In the genomic region with DNA sequence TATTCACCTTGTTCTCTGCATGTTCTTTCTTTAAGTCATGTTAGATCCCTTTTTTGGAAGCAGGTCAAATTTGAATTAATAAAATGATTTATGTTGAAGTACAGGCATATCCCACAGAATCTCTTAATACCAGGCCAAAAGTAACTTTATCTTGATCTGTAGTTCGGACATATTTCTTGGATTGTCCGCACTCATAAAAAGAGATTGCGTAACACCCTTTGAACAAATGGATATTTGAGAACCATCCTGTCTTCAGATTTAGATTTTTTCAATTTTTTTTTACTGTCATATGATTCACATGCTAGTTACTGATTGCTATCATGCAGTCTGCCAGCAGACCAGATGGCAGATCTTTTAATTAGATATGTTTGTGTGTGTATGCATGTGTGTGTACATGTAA, we compare ENCODE assay signal across 21 cellular contexts.
DNase-seq lines count a peak whose midpoint lies in the region; ATAC-seq, FAIRE-seq and TF ChIP-seq lines count a peak whose summit lies in the region.
"Had no signal": no experiment of that assay in that cellular context is flagged by ENCODE, and none has a peak within 500 bp of the region (broad histone marks: within the 10 kb centered on the region; RNA-seq: fewer than 3 reads in every experiment).

No MANE protein-coding gene starts in this region.

- H3K9me1 ChIP-seq in IMR-90 (ENCODE audit: insufficient read depth, low read length) (no peaks in the 10 kb centered on the region), K562 (ENCODE audit: control insufficient read depth, insufficient read depth, low read length) (no peaks in the 10 kb centered on the region)

- H3K4ac ChIP-seq in IMR-90 (ENCODE audit: low read depth, low read length), result no peak overlapping the region

- no peak overlapping the region for H2BK120ac ChIP-seq in IMR-90 (ENCODE audit: low read depth, low read length)

- no peak overlapping the region for H3K4me2 ChIP-seq in IMR-90 (ENCODE audit: low read depth, low read length)
- no peak overlapping the region for H3K4me2 ChIP-seq in PC-3 (ENCODE audit: low read length)
- H3K4me2 ChIP-seq in K562 (ENCODE audit: insufficient read depth, low read length), result no peak overlapping the region
- H3K4me2 ChIP-seq: GM23338 had no signal

- H3K14ac ChIP-seq in IMR-90 (replicated peaks; ENCODE audit: low read depth, low read length), result no peak overlapping the region

- POLR2A ChIA-PET in IMR-90 (lab: Charles Lee; ENCODE audit: unreplicated experiment), result no interaction called here
- POLR2A ChIA-PET in PC-3 (lab: Charles Lee; ENCODE audit: unreplicated experiment), result no interaction called here
- POLR2A ChIA-PET in K562 (lab: Yijun Ruan, JAX), result no interaction called here

- CTCF ChIA-PET in IMR-90 (lab: Yijun Ruan, JAX) (no interaction called here), PC-3 (lab: Charles Lee) (no interaction called here), K562 (lab: Yijun Ruan, JAX; ENCODE audit: low intra/inter-chr PET ratio) (no interaction called here)

- TF ChIP-seq CTCF in IMR-90 (conservative IDR thresholded peaks at IDR 0.05; ENCODE audit: low read depth, low read length), result no peak
- TF ChIP-seq CTCF in PC-3 (conservative IDR thresholded peaks at IDR 0.05; ENCODE audit: low read depth, low read length), result no peak
- TF ChIP-seq CTCF in K562 (IDR thresholded peaks at IDR 0.05 in 2 of 3, conservative IDR thresholded peaks at IDR 0.05 in 1 of 3; ENCODE audit: insufficient read depth in 2 of 3, low read depth in 1 of 3, low read length in 3 of 3), result no peak
- TF ChIP-seq CTCF in ovary (IDR thresholded peaks at IDR 0.05), result no peak
- no peak for TF ChIP-seq CTCF in dorsolateral prefrontal cortex (IDR thresholded peaks at IDR 0.05 in 54 of 56, conservative IDR thresholded peaks at IDR 0.05 in 2 of 56; ENCODE audit: low read depth in 1 of 56, partially characterized antibody in 56 of 56)

- WGBS in IMR-90 (ENCODE audit: extremely low coverage in 2 of 2, insufficient read length in 1 of 2), 2 experiments, result no CpG with 5 or more reads among the region's 3 CpGs
- WGBS in K562 (ENCODE audit: insufficient coverage, low coverage, missing lambda C conversion rate), result 57% methylated on average over 3 of the region's 3 CpGs
- 92 to 97% (median 96%) methylated on average over 3 of the region's 3 CpGs for WGBS in ovary, 3 donors

- H3K79me2 ChIP-seq in PC-3 (ENCODE audit: low read length) (no peaks in the 10 kb centered on the region), K562 (ENCODE audit: control insufficient read depth, insufficient read depth, low read length) (no peaks in the 10 kb centered on the region)

- intact Hi-C loops in IMR-90 (cut with micrococcal nuclease), result no loop called here
- intact Hi-C loops in PC-3 (cut with micrococcal nuclease), result no loop called here
- intact Hi-C loops in K562 (cut with micrococcal nuclease), result no loop called here
- intact Hi-C loops in sciatic nerve (cut with DNase I), result no loop called here
- intact Hi-C loops in ovary (cut with DNase I), result no loop called here
- intact Hi-C loops in dorsolateral prefrontal cortex (cut with DNase I), result no loop called here

- no peak overlapping the region for H2BK5ac ChIP-seq in IMR-90 (ENCODE audit: low read depth, low read length, poor library complexity, severe bottlenecking)

- H4K8ac ChIP-seq in IMR-90 (ENCODE audit: low read depth in 2 of 2, low read length in 2 of 2), result no peak overlapping the region

- no peak overlapping the region for H3K18ac ChIP-seq in IMR-90 (ENCODE audit: low read depth, low read length)

- H3K27ac ChIP-seq in IMR-90 (ENCODE audit: insufficient read depth, low read length) (no peak overlapping the region), PC-3 (ENCODE audit: low read length) (no peak overlapping the region), K562 (ENCODE audit: extremely low read depth, low read depth, low read length) (no peak overlapping the region), ovary (no peak overlapping the region), dorsolateral prefrontal cortex (no peak overlapping the region)
- H3K27ac ChIP-seq: C4-2B, HL-60 had no signal

- H3K4me3 ChIP-seq in IMR-90 (ENCODE audit: insufficient read depth, low read depth, low read length), result no peak overlapping the region
- no peak overlapping the region for H3K4me3 ChIP-seq in PC-3 (ENCODE audit: low read length)
- H3K4me3 ChIP-seq in K562, result no peak overlapping the region
- H3K4me3 ChIP-seq in ovary, result no peak overlapping the region
- H3K4me3 ChIP-seq in dorsolateral prefrontal cortex, result no peak overlapping the region
- H3K4me3 ChIP-seq: GM23338 had no signal

- no peak for TF ChIP-seq POLR2A in IMR-90 (IDR thresholded peaks at IDR 0.05; ENCODE audit: low read depth, low read length)
- TF ChIP-seq POLR2A in K562 (conservative IDR thresholded peaks at IDR 0.05), result no peak
- TF ChIP-seq POLR2A in ovary (IDR thresholded peaks at IDR 0.05), result no peak

- no peak for ATAC-seq in IMR-90 (ENCODE audit: low read depth)
- ATAC-seq in PC-3, result no peak
- no peak for ATAC-seq in K562
- peak; percentile 62 for ATAC-seq in sciatic nerve
- ATAC-seq in GM18519 (IDR thresholded peaks at IDR 0.05; ENCODE audit: low FRiP score, unreplicated experiment), result no peak
- ATAC-seq: GM23338, HCT116 had no signal

- dilution Hi-C loops in IMR-90 (cut with HindIII; ENCODE audit: low sequenced_read_pairs, unreplicated experiment), result no loop called here

- no peak overlapping the region for H3K23ac ChIP-seq in IMR-90 (ENCODE audit: low read depth, low read length)

- H3K9me2 ChIP-seq in PC-3 (replicated peaks; ENCODE audit: low read length), result no peaks in the 10 kb centered on the region

- H3K36me3 ChIP-seq in IMR-90 (ENCODE audit: control insufficient read depth, insufficient read depth, low read length) (no peaks in the 10 kb centered on the region), PC-3 (ENCODE audit: low read depth, low read length) (no peaks in the 10 kb centered on the region), K562 (ENCODE audit: control insufficient read depth, insufficient read depth, low read length) (no peaks in the 10 kb centered on the region), ovary (no peaks in the 10 kb centered on the region)

- no peak overlapping the region for H4K91ac ChIP-seq in IMR-90 (ENCODE audit: insufficient read depth, low read depth, low read length)

- H2AK9ac ChIP-seq in IMR-90 (replicated peaks; ENCODE audit: low read depth, low read length, poor library complexity), result no peak overlapping the region

- no peaks in the 10 kb centered on the region for H3F3A ChIP-seq in PC-3 (ENCODE audit: low read length, unreplicated experiment)

- no peak overlapping the region for H3K56ac ChIP-seq in IMR-90 (ENCODE audit: extremely low read depth, insufficient read depth, low read length)

- TF ChIP-seq EP300 in K562 (IDR thresholded peaks at IDR 0.05; ENCODE audit: low read length), result no peak
- TF ChIP-seq EP300 in ovary (IDR thresholded peaks at IDR 0.05), result no peak

- no peaks in the 10 kb centered on the region for H3K79me1 ChIP-seq in IMR-90 (ENCODE audit: low read depth in 1 of 2, low read length in 2 of 2)

- H3K27me3 ChIP-seq in IMR-90 (ENCODE audit: control insufficient read depth, insufficient read depth, low read length), result no peaks in the 10 kb centered on the region
- no peaks in the 10 kb centered on the region for H3K27me3 ChIP-seq in PC-3 (ENCODE audit: low read length)
- no peaks in the 10 kb centered on the region; a peak in 2 of 5 replicates for H3K27me3 ChIP-seq in K562 (ENCODE audit: control insufficient read depth in 2 of 2, insufficient read depth in 2 of 2, low read length in 2 of 2)
- H3K27me3 ChIP-seq in ovary, result no peaks in the 10 kb centered on the region
- no peaks in the 10 kb centered on the region for H3K27me3 ChIP-seq in dorsolateral prefrontal cortex

- FAIRE-seq in K562 (lab: Jason Lieb, UNC), result no peak
- FAIRE-seq: A204.1, D721Med, G401.6, GM12891, GM18507 had no signal

- no peaks in the 10 kb centered on the region for H4K20me1 ChIP-seq in IMR-90 (ENCODE audit: insufficient read depth, low read length)
- H4K20me1 ChIP-seq in PC-3 (ENCODE audit: low read length), result no peaks in the 10 kb centered on the region
- no peaks in the 10 kb centered on the region for H4K20me1 ChIP-seq in K562 (replicated peaks; ENCODE audit: control insufficient read depth, insufficient read depth, low read length)

- DNase-seq in IMR-90, result no peak
- DNase-seq in PC-3, result peak; percentile 21
- DNase-seq in K562 (ENCODE audit: extremely low read depth in 1 of 4, low spot score in 3 of 4), result no peak
- DNase-seq in sciatic nerve (ENCODE audit: low spot score), result no peak
- no peak for DNase-seq in ovary
- DNase-seq in dorsolateral prefrontal cortex, result no peak
- DNase-seq: AML-193; Caco-2; CD4-positive, alpha-beta T cell; H7; HFFc6 had no signal

- H3K9me3 ChIP-seq in IMR-90 (ENCODE audit: control insufficient read depth, insufficient read depth, low read length) (peaks cover 8% of the 10 kb centered on the region), PC-3 (ENCODE audit: low read length) (no peaks in the 10 kb centered on the region), K562 (replicated peaks; ENCODE audit: control insufficient read depth, insufficient read depth, low read depth, low read length) (no peaks in the 10 kb centered on the region), ovary (no peaks in the 10 kb centered on the region)
- H3K9me3 ChIP-seq: Caco-2 had no signal

- H3K4me1 ChIP-seq in IMR-90 (ENCODE audit: control insufficient read depth, insufficient read depth, low read length) (no peaks in the 10 kb centered on the region), PC-3 (ENCODE audit: insufficient read depth, low read length) (no peaks in the 10 kb centered on the region), K562 (replicated peaks in 1 of 2; ENCODE audit: control insufficient read depth in 2 of 2, insufficient read depth in 2 of 2, low read length in 2 of 2) (no peaks in the 10 kb centered on the region), ovary (ENCODE audit: insufficient read depth) (peaks cover 4% of the 10 kb centered on the region)
- H3K4me1 ChIP-seq: Caco-2 had no signal

- no peak overlapping the region for H2AK5ac ChIP-seq in IMR-90 (ENCODE audit: low read depth, low read length)

- H2BK15ac ChIP-seq in IMR-90 (ENCODE audit: low read depth, low read length), result no peak overlapping the region

- H3K9ac ChIP-seq in IMR-90 (ENCODE audit: low read depth, low read length) (no peak overlapping the region), PC-3 (ENCODE audit: low read length) (no peak overlapping the region), K562 (ENCODE audit: insufficient read depth in 1 of 2, low read depth in 2 of 2, low read length in 2 of 2) (no peak overlapping the region)

- in situ Hi-C loops in IMR-90 (cut with MboI; ENCODE audit: low sequenced_read_pairs), result no loop called here
- in situ Hi-C loops in K562 (cut with MboI), result no loop called here

- no peak overlapping the region for H4K5ac ChIP-seq in IMR-90 (ENCODE audit: low read depth, low read length)

- no TSS peak for BruUV-seq in IMR-90 (replicated peaks; lab: Mats Ljungman, UMichigan)
- BruUV-seq in PC-3 (replicated peaks; lab: Mats Ljungman, UMichigan), result no TSS peak
- no TSS peak for BruUV-seq in K562 (replicated peaks; lab: Mats Ljungman, UMichigan)

- H2BK20ac ChIP-seq in IMR-90 (ENCODE audit: low read depth, low read length), result no peak overlapping the region

- no peak overlapping the region for H2AFZ ChIP-seq in IMR-90 (replicated peaks; ENCODE audit: low read length, poor library complexity)
- no peak overlapping the region for H2AFZ ChIP-seq in PC-3 (ENCODE audit: low read length)
- H2AFZ ChIP-seq in K562 (ENCODE audit: low read depth, low read length), result no peak overlapping the region
- H2AFZ ChIP-seq: GM23338 had no signal

- TF ChIP-seq RAD21 in IMR-90 (IDR thresholded peaks at IDR 0.05; ENCODE audit: low read length) (no peak), K562 (CRISPR knock-in tag; conservative IDR thresholded peaks at IDR 0.05 in 1 of 2, IDR thresholded peaks at IDR 0.05 in 1 of 2) (no peak)
